In the genomic region with DNA sequence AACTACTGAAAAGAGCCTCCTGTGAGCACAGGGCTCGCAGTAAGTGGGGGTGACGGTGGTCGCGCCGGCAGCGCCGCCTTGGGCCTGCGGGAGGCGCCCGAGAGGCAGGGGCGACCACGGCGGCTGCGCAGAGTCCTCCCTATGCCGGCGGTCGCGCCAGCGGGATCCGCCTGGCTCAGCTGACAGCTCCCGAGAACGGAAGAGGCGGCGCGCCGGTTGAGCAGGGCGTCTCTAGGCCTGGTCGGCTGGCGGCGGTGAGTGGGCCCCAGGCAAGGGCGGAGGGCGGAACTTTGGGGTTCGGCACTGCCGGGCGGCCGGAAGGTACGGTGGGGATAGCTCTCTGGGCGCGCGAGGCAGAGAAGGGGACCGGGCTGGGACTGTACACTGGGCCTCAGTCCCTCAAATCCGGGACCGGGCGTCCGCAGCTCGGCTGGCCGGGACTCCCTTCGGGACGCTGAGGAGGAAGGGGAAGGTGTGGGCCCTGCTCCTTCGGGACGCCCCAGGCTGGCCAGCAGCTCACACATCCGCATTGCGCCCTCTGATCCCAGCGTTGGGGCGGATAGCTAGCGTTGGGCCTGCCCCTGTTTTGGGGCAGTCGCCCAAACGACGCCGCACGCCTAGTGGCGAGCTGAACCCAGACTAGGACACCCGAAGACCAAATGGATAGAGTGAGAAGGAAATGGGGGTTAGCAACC, we compare ENCODE assay signal across 7 cellular contexts. TPM values are rescaled to one million over a fixed set of nuclear protein-coding genes. Genes with fewer than 3 reads are reported as not detected.
DNase-seq lines count a peak whose midpoint lies in the region; ATAC-seq and TF ChIP-seq lines count a peak whose summit lies in the region.

A gene with protein sequence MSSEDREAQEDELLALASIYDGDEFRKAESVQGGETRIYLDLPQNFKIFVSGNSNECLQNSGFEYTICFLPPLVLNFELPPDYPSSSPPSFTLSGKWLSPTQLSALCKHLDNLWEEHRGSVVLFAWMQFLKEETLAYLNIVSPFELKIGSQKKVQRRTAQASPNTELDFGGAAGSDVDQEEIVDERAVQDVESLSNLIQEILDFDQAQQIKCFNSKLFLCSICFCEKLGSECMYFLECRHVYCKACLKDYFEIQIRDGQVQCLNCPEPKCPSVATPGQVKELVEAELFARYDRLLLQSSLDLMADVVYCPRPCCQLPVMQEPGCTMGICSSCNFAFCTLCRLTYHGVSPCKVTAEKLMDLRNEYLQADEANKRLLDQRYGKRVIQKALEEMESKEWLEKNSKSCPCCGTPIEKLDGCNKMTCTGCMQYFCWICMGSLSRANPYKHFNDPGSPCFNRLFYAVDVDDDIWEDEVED (plus strand): TSS at position 192 of the 695 bp plus-strand sequence. CDS start 4,484 bp downstream, outside the sequence.

- peak within 1 kb of the TSS; percentile 87 for H3K4me3 ChIP-seq in astrocyte of the cerebellum (ENCODE audit: low read depth, low read length)

- TF ChIP-seq CTCF in astrocyte of the cerebellum (IDR thresholded peaks at IDR 0.05; ENCODE audit: low read depth, low read length, missing control alignments) = peak; percentile 73

- ATAC-seq in GM18502 (IDR thresholded peaks at IDR 0.05; ENCODE audit: poor library complexity, unreplicated experiment) (peak; percentile 92), HG02938 (IDR thresholded peaks at IDR 0.05; ENCODE audit: unreplicated experiment) (peak; percentile 90), sciatic nerve (peak; percentile 99)

- intact Hi-C loops in sciatic nerve (cut with DNase I) = loop anchor here (10.0 kb wide), 1 partner anchor 94 kb away; the partner anchor contains the start of gene PCDH1

- peak; percentile 29 for DNase-seq in NCI-H187 treated with DMSO at 0.1 percent for 48 hours (lab: John Stamatoyannopoulos, UW)
- peak; percentile 91 for DNase-seq in T-helper 22 cell (ENCODE audit: low read depth)
- DNase-seq in astrocyte of the cerebellum (ENCODE audit: low read depth) = peak; percentile 75
- DNase-seq in hippocampal formation (lab: John Stamatoyannopoulos, UW) = peak; percentile 83 to 93
- peak; percentile 95 for DNase-seq in sciatic nerve (ENCODE audit: low spot score)

- in situ Hi-C loops in astrocyte of the cerebellum (cut with HindIII; ENCODE audit: low sequenced_read_pairs) = no loop called here

RNA-seq across cellular contexts. Expression of the gene that starts here (rescaled TPM):
- 58.1 TPM for total RNA-seq in sciatic nerve

Comparison
In these comparisons a context has a peak if more than half of its experiments do, and no peak if none do; other contexts are left out.
1. Peak in every context shown above with its lines: DNase-seq, ATAC-seq and H3K4me3 ChIP-seq.
2. DNase-seq: peak in every context shown above with its lines; median percentile 95 in sciatic nerve; 91 in T-helper 22 cell; 88 in hippocampal formation; 75 in astrocyte of the cerebellum; 29 in NCI-H187 treated with DMSO at 0.1 percent for 48 hours.